8 cellular contexts compared by ENCODE assay signal in the genomic region with DNA sequence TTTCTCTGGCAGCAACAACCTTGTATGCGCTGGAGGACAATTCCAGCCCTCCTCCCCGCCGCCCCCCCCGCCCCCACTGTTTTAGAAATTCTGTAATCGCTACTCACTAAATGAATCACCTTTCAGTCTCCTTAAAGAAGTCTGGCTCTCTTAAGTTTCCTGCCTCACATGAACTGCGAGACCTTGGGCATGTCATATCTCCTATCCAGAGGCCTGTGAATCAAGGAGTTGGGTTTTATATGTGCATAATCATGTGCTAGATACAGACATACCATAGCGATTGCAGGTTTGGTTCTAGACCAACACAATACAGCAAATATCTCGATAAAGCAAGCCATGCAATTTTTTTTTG. TPM values are rescaled to one million over a fixed set of nuclear protein-coding genes. Genes with fewer than 3 reads are reported as not detected.
DNase-seq lines count a peak whose midpoint lies in the region; ATAC-seq lines count a peak whose summit lies in the region.

No MANE protein-coding gene starts in this region.

- peak overlapping the region; percentile 28 to 99 (median 50); a peak in 15 of 22 replicates for H3K4me2 ChIP-seq in BLaER1 treated with 17β-estradiol and CSF1 and Interleukin-3, amounts not matched to agents 10 nM and 100 nM

- peak overlapping the region in 10 of 11 experiments; percentile 87 to 93 (median 90); a peak in 15 of 22 replicates for H3K9ac ChIP-seq in BLaER1 treated with 17β-estradiol and CSF1 and Interleukin-3, amounts not matched to agents 10 nM and 100 nM

- DNase-seq in NAMALWA (ENCODE audit: low spot score) (peak; percentile 42), epithelial cell of prostate (ENCODE audit: low read depth, low spot score) (peak; percentile 45), sciatic nerve (ENCODE audit: low spot score) (no peak), NCI-H187 treated with DMSO at 0.1 percent for 48 hours (lab: John Stamatoyannopoulos, UW) (no peak), KBM-7 (no peak), H4 (ENCODE audit: low spot score) (no peak)

- ATAC-seq in GM21529 (IDR thresholded peaks at IDR 0.05; ENCODE audit: unreplicated experiment) (peak; percentile 18), sciatic nerve (peak; percentile 16)

- H3K36me3 ChIP-seq in BLaER1 treated with 17β-estradiol and CSF1 and Interleukin-3, amounts not matched to agents 10 nM and 100 nM = peaks cover 23 to 30% (median 26%) of the 10 kb centered on the region in 11 experiments

- no peaks in the 10 kb centered on the region; a peak in 1 of 22 replicates for H4K20me1 ChIP-seq in BLaER1 treated with 17β-estradiol and CSF1 and Interleukin-3, amounts not matched to agents 10 nM and 100 nM

- no peaks in the 10 kb centered on the region for H3K27me3 ChIP-seq in BLaER1 treated with 17β-estradiol and CSF1 and Interleukin-3, amounts not matched to agents 10 nM and 100 nM

- H3K4me3 ChIP-seq in BLaER1 treated with 17β-estradiol and CSF1 and Interleukin-3, amounts not matched to agents 10 nM and 100 nM = peak overlapping the region; percentile 67 to 87 (median 79); a peak in 19 of 20 replicates

- no peaks in the 10 kb centered on the region for H3K9me3 ChIP-seq in BLaER1 treated with 17β-estradiol and CSF1 and Interleukin-3, amounts not matched to agents 10 nM and 100 nM (replicated peaks in 1 of 11)

- in situ Hi-C loops in KBM-7 (cut with MboI; ENCODE audit: low pct_unique_long_range_greater_than_20kb, low sequenced_read_pairs) = no loop called here

- peak overlapping the region in 10 of 11 experiments; percentile 88 to 96 (median 91); a peak in 15 of 22 replicates for H3K27ac ChIP-seq in BLaER1 treated with 17β-estradiol and CSF1 and Interleukin-3, amounts not matched to agents 10 nM and 100 nM
- H3K27ac ChIP-seq in epithelial cell of prostate = peak overlapping the region; percentile 76

- intact Hi-C loops in sciatic nerve (cut with DNase I) = loop anchor here (5.0 kb wide), 1 partner anchor 227 kb away; no protein-coding TSS in a partner anchor

- peaks cover 8 to 31% (median 10%) of the 10 kb centered on the region in 10 experiments for H3K4me1 ChIP-seq in BLaER1 treated with 17β-estradiol and CSF1 and Interleukin-3, amounts not matched to agents 10 nM and 100 nM

RNA-seq across cellular contexts. Expression of a gene that starts 0.3 kb away (rescaled TPM):
- total RNA-seq in sciatic nerve = 37.0 TPM
- total RNA-seq in H4 (2014; rRNA removed; shearing (Covaris generic)) = 7.0 and 7.5 TPM in 2 replicates

Comparison
In these comparisons a context has a peak if more than half of its experiments do, and no peak if none do; other contexts are left out.
1. DNase-seq: peak in NAMALWA (single experiment) and epithelial cell of prostate (single experiment); none in sciatic nerve (single experiment), NCI-H187 treated with DMSO at 0.1 percent for 48 hours (single experiment), KBM-7 (single experiment) and H4 (single experiment).